ENCODE assay signal across 1 cellular context in the genomic region with DNA sequence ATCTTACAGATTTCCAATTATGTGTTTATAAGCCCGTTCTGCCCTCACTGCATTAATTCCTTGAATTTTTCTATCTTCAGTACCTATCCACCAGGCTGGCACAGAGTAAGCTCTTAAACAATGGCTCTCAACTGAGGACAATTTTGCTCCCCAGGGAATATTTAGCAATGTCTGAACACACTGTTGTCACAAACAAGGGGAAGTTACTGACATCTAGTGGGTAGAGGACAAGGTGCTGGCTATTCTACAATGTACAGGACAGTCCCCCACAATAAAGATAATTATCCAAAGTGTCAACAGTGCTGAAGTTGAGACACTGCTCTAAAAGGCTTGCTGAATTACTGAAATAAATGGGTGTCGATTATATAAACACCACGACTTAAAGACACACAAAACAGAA.
TF ChIP-seq lines count a peak whose summit lies in the region.

No MANE protein-coding gene starts in this region.

TF ChIP-seq in K562, 482 proteins besides CTCF, POLR2A, EP300 and RAD21 (continued from another document):
- no peak for TF ChIP-seq RERE (CRISPR knock-in tag; IDR thresholded peaks at IDR 0.05; ENCODE audit: borderline replicate concordance)
- TF ChIP-seq KLF13 (tag; IDR thresholded peaks at IDR 0.05; ENCODE audit: borderline replicate concordance, low read depth) = no peak
- TF ChIP-seq ZNF79 (CRISPR knock-in tag; IDR thresholded peaks at IDR 0.05; ENCODE audit: low read depth) = no peak
- TF ChIP-seq TCF7L2 (IDR thresholded peaks at IDR 0.05; ENCODE audit: low read depth, low read length) = no peak
- no peak for TF ChIP-seq ZNF780A (CRISPR knock-in tag; IDR thresholded peaks at IDR 0.05)
- no peak for TF ChIP-seq ZNF140 (CRISPR knock-in tag; IDR thresholded peaks at IDR 0.05)
- no peak for TF ChIP-seq ZNF586 (CRISPR knock-in tag; conservative IDR thresholded peaks at IDR 0.05)
- TF ChIP-seq FOXK1 (CRISPR knock-in tag; IDR thresholded peaks at IDR 0.05; ENCODE audit: borderline replicate concordance) = no peak
- TF ChIP-seq ZNF696 (CRISPR knock-in tag; conservative IDR thresholded peaks at IDR 0.05) = no peak
- TF ChIP-seq ZNF277 (CRISPR knock-in tag; IDR thresholded peaks at IDR 0.05; ENCODE audit: borderline replicate concordance) = no peak
- no peak for TF ChIP-seq NFE2L1 (tag; IDR thresholded peaks at IDR 0.05; ENCODE audit: borderline replicate concordance, low read depth)
- TF ChIP-seq USF1 (CRISPR knock-in tag; IDR thresholded peaks at IDR 0.05) = no peak
- no peak for TF ChIP-seq TAF9B (IDR thresholded peaks at IDR 0.05; ENCODE audit: partially characterized antibody)
- TF ChIP-seq, protein P1, sequence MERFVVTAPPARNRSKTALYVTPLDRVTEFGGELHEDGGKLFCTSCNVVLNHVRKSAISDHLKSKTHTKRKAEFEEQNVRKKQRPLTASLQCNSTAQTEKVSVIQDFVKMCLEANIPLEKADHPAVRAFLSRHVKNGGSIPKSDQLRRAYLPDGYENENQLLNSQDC (CRISPR knock-in tag; IDR thresholded peaks at IDR 0.05) = no peak
